17 cellular contexts compared by ENCODE assay signal in the genomic region with DNA sequence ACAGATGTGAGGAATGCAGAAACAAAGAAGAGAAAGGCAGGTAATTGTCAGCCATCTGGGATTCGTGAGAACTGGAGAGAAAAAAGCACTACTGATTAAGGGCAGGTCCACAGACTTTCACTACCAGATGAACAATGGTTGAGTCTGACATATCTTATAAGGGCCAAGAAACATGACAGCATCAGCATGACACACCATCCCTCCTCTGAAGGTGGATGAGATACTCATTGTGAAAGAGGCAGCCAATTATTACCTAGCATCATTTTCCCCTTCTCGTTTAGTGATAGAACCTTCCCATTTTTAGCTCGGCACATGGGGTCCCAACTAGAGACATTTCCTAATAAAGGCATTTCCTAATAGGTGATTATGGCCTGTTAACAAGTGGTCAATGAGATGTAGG. TPM values are rescaled to one million over a fixed set of nuclear protein-coding genes. Genes with fewer than 3 reads are reported as not detected.
DNase-seq lines count a peak whose midpoint lies in the region; ATAC-seq and TF ChIP-seq lines count a peak whose summit lies in the region.
"Had no signal": no experiment of that assay in that cellular context is flagged by ENCODE, and none has a peak within 500 bp of the region (broad histone marks: within the 10 kb centered on the region; RNA-seq: fewer than 3 reads in every experiment).

No MANE protein-coding gene starts in this region.

- H3K4me3 ChIP-seq in ascending aorta (no peak overlapping the region), gastrocnemius medialis (no peak overlapping the region)
- H3K4me3 ChIP-seq: cardiac muscle cell, prostate gland had no signal

- in situ Hi-C loops in gastrocnemius medialis (cut with MboI; ENCODE audit: low sequenced_read_pairs in 4 of 4) = no loop called here

- ATAC-seq in GM18867 (IDR thresholded peaks at IDR 0.05; ENCODE audit: unreplicated experiment) (peak; percentile 56), HG02938 (IDR thresholded peaks at IDR 0.05; ENCODE audit: unreplicated experiment) (peak; percentile 58), gastrocnemius medialis (peak; percentile 50 to 63), GM19467 (IDR thresholded peaks at IDR 0.05; ENCODE audit: unreplicated experiment) (no peak), GM18868 (IDR thresholded peaks at IDR 0.05; ENCODE audit: unreplicated experiment) (no peak)

- intact Hi-C loops in ascending aorta (cut with DNase I) = no loop called here
- intact Hi-C loops in gastrocnemius medialis (cut with DNase I; ENCODE audit: low total_unique reads) = no loop called here

- H3K27me3 ChIP-seq in ascending aorta (no peaks in the 10 kb centered on the region), gastrocnemius medialis (no peaks in the 10 kb centered on the region)
- H3K27me3 ChIP-seq: cardiac muscle cell had no signal

- no peaks in the 10 kb centered on the region for H3K36me3 ChIP-seq in ascending aorta
- no peaks in the 10 kb centered on the region for H3K36me3 ChIP-seq in gastrocnemius medialis
- H3K36me3 ChIP-seq: cardiac muscle cell, prostate gland had no signal

- H3K9me3 ChIP-seq in ascending aorta (no peaks in the 10 kb centered on the region), gastrocnemius medialis (no peaks in the 10 kb centered on the region)
- H3K9me3 ChIP-seq: prostate gland had no signal

- H3K27ac ChIP-seq in ascending aorta (peak overlapping the region; percentile 15 to 47), gastrocnemius medialis (peak overlapping the region; percentile 20 to 64 (median 44))
- H3K27ac ChIP-seq: cardiac muscle cell had no signal

- no peaks in the 10 kb centered on the region for H3K4me1 ChIP-seq in ascending aorta
- peaks cover 5 to 20% of the 10 kb centered on the region in 2 donors for H3K4me1 ChIP-seq in gastrocnemius medialis
- H3K4me1 ChIP-seq: prostate gland had no signal

- DNase-seq in ascending aorta (ENCODE audit: low spot score in 2 of 2) (no peak), gastrocnemius medialis (no peak)
- DNase-seq in activated CD4-positive, alpha-beta T cell treated with anti-CD3 and anti-CD28 coated beads, Interleukin-2, amount 50 U/mL, for 4 hours = no peak
- no peak for DNase-seq in stimulated activated CD4-positive, alpha-beta T cell treated with anti-CD3 and anti-CD28 coated beads, Interleukin-12 subunit alpha, Interleukin-12 subunit beta, amount 100 ng/mL, for 4 hours
- DNase-seq: activated CD8-positive, alpha-beta T cell treated with anti-CD3 and anti-CD28 coated beads for 36 hours; activated gamma-delta T cell treated with Interleukin-2 at 50 U/mL for 16 hours; C1 segment of cervical spinal cord; left ventricle myocardium superior; naive B cell; NCI-H1436 treated with DMSO at 0.1 percent for 48 hours; stimulated activated CD4-positive, alpha-beta T cell treated with anti-CD3 and anti-CD28 coated beads, Interleukin-4, amount 100 ng/mL, for 1 hour had no signal

- TF ChIP-seq CTCF in ascending aorta (IDR thresholded peaks at IDR 0.05) (no peak), gastrocnemius medialis (IDR thresholded peaks at IDR 0.05 in 4 of 5, conservative IDR thresholded peaks at IDR 0.05 in 1 of 5) (no peak)

- TF ChIP-seq POLR2A in gastrocnemius medialis (IDR thresholded peaks at IDR 0.05) = peak in 1 of 2 donors; percentile 36

RNA-seq across cellular contexts. Expression of gene MET, which starts 19.2 kb away (rescaled TPM):
- 29.5 TPM for total RNA-seq in ascending aorta
- total RNA-seq in gastrocnemius medialis = 10 to 100 TPM; 15.9 to 36.8 (median 28.7) TPM

Comparison
In these comparisons a context has a peak if more than half of its experiments do, and no peak if none do; other contexts are left out.
1. ATAC-seq: peak in GM18867 (single experiment), HG02938 (single experiment) and gastrocnemius medialis (2 of 2); none in GM19467 (single experiment) and GM18868 (single experiment).